Comparison of ENCODE assay signal across 25 cellular contexts in the genomic region with DNA sequence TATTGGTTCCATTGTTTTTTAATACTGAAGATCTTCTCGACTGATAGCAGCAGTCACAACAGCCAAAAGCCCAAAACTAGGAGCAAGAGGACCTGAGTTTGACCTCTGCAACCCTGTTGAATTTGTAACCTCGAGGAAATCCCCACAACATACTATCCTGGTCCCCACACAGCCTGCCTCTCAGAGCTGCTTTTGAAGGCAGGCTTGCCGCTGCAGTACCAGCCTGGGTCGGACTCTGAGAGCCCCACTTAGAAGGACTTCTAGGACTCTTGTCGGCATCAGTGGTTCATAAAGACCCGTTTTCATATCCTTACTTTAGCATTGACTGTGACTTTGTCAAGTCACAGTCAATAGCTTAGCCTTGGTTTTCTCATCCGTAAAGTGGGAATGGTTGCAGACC. TPM values are rescaled to one million over a fixed set of nuclear protein-coding genes. Genes with fewer than 3 reads are reported as not detected.
DNase-seq lines count a peak whose midpoint lies in the region; ATAC-seq, FAIRE-seq and TF ChIP-seq lines count a peak whose summit lies in the region.
"Had no signal": no experiment of that assay in that cellular context is flagged by ENCODE, and none has a peak within 500 bp of the region (broad histone marks: within the 10 kb centered on the region; RNA-seq: fewer than 3 reads in every experiment).

No MANE protein-coding gene starts in this region.

- peak; percentile 62 for ATAC-seq in T-helper 17 cell
- ATAC-seq in central memory CD8-positive, alpha-beta T cell (replicated peaks; ENCODE audit: extremely low read depth, poor library complexity, severe bottlenecking): peak; percentile 31
- no peak for ATAC-seq in HepG2
- ATAC-seq in HG02973 (IDR thresholded peaks at IDR 0.05; ENCODE audit: unreplicated experiment): no peak
- ATAC-seq: foreskin keratinocyte had no signal

- in situ Hi-C loops in HepG2 (cut with HindIII; ENCODE audit: extremely low pct_ligation_motif_present, low pct_unique_long_range_greater_than_20kb): no loop called here

- TF ChIP-seq EP300 in HepG2 (IDR thresholded peaks at IDR 0.05; ENCODE audit: low read depth in 2 of 2, low read length in 2 of 2): no peak
- no peak for TF ChIP-seq EP300 in HepG2 (CRISPR knock-in tag; IDR thresholded peaks at IDR 0.05; ENCODE audit: borderline replicate concordance)

- no peak for TF ChIP-seq POLR2A in HepG2 (IDR thresholded peaks at IDR 0.05; ENCODE audit: insufficient read depth in 1 of 2, low read depth in 2 of 2, low read length in 2 of 2)

- H3K27ac ChIP-seq in right atrium auricular region: no peak overlapping the region
- H3K27ac ChIP-seq in HepG2 (ENCODE audit: extremely low read length, insufficient read depth, low read length): no peak overlapping the region
- H3K27ac ChIP-seq: cardiac muscle cell, foreskin keratinocyte, left ventricle myocardium inferior, neutrophil, psoas muscle, SK-N-MC, tibial artery had no signal

- POLR2A ChIA-PET in HepG2 (lab: Yijun Ruan, JAX): no interaction called here

- DNase-seq in right atrium auricular region (ENCODE audit: low spot score) (peak; percentile 30), cardiac septum (ENCODE audit: low spot score) (no peak), T-helper 17 cell (no peak), HepG2 (ENCODE audit: low spot score) (no peak), HFFc6 (no peak)
- no peak for DNase-seq in central memory CD8-positive, alpha-beta T cell (ENCODE audit: low spot score in 2 of 2)
- DNase-seq: Calu3; dermis blood vessel endothelial cell; foreskin keratinocyte; left ventricle myocardium inferior; NCI-H1092; NCI-H2081; psoas muscle; stimulated activated CD4-positive, alpha-beta T cell treated with anti-CD3 and anti-CD28 coated beads, Interleukin-2, amount 100 ng/mL, for 24 hours; tibial artery had no signal

- no peaks in the 10 kb centered on the region for H4K20me1 ChIP-seq in HepG2 (ENCODE audit: insufficient read depth, low read length)

- TF ChIP-seq CTCF in right atrium auricular region (IDR thresholded peaks at IDR 0.05): no peak
- no peak for TF ChIP-seq CTCF in HepG2 (CRISPR knock-in tag; IDR thresholded peaks at IDR 0.05)
- no peak for TF ChIP-seq CTCF in HFFc6 (IDR thresholded peaks at IDR 0.05)

- no peaks in the 10 kb centered on the region for H3K79me2 ChIP-seq in HepG2 (ENCODE audit: insufficient read depth, low read length)

- H3K4me3 ChIP-seq in right atrium auricular region (no peak overlapping the region), HepG2 (replicated peaks in 1 of 3; ENCODE audit: insufficient read depth in 1 of 3, low read depth in 2 of 3, low read length in 3 of 3) (no peak overlapping the region)
- H3K4me3 ChIP-seq: cardiac muscle cell, HAP-1, left ventricle myocardium inferior, psoas muscle, SK-N-MC, skin epidermis, tibial artery had no signal

- H3K27me3 ChIP-seq in right atrium auricular region (no peaks in the 10 kb centered on the region), HepG2 (ENCODE audit: control insufficient read depth in 1 of 2, insufficient read depth in 2 of 2, low read length in 2 of 2) (peaks cover 14 to 70% of the 10 kb centered on the region in 2 experiments)
- H3K27me3 ChIP-seq: tibial artery had no signal

- H3K36me3 Mint-ChIP-seq in T-helper 17 cell (ENCODE audit: low read depth): no peaks in the 10 kb centered on the region
- peaks cover 2% of the 10 kb centered on the region for H3K36me3 Mint-ChIP-seq in central memory CD8-positive, alpha-beta T cell (ENCODE audit: insufficient read depth)
- H3K36me3 Mint-ChIP-seq in HFFc6 (ENCODE audit: low read depth): no peaks in the 10 kb centered on the region

- no peaks in the 10 kb centered on the region for H3K9me3 Mint-ChIP-seq in central memory CD8-positive, alpha-beta T cell
- H3K9me3 Mint-ChIP-seq in HFFc6: no peaks in the 10 kb centered on the region

- WGBS in HepG2 (ENCODE audit: low lambda C conversion rate): 38% methylated on average over 7 of the region's 7 CpGs

- H3K9me3 ChIP-seq in right atrium auricular region: no peaks in the 10 kb centered on the region
- no peaks in the 10 kb centered on the region for H3K9me3 ChIP-seq in T-helper 17 cell (ENCODE audit: control insufficient read depth, low read length, poor library complexity, severe bottlenecking)
- no peaks in the 10 kb centered on the region for H3K9me3 ChIP-seq in HepG2 (ENCODE audit: low read length)
- H3K9me3 ChIP-seq: HAP-1, left ventricle myocardium inferior, neutrophil, psoas muscle, tibial artery had no signal

- peak overlapping the region; percentile 85 for H3K4me3 Mint-ChIP-seq in T-helper 17 cell
- H3K4me3 Mint-ChIP-seq in central memory CD8-positive, alpha-beta T cell: peak overlapping the region; percentile 60
- H3K4me3 Mint-ChIP-seq in HFFc6: no peak overlapping the region

- H3K4me1 ChIP-seq in right atrium auricular region (no peaks in the 10 kb centered on the region), HepG2 (ENCODE audit: insufficient read depth, low read length) (peaks cover 3% of the 10 kb centered on the region; the same call in 1 of the 2 replicates)
- H3K4me1 ChIP-seq: foreskin keratinocyte, HAP-1, left ventricle myocardium inferior, psoas muscle had no signal

- H3K27me3 Mint-ChIP-seq in T-helper 17 cell: no peaks in the 10 kb centered on the region
- no peaks in the 10 kb centered on the region for H3K27me3 Mint-ChIP-seq in central memory CD8-positive, alpha-beta T cell
- H3K27me3 Mint-ChIP-seq in HFFc6 (ENCODE audit: insufficient read depth): peaks cover 44% of the 10 kb centered on the region

- no peak overlapping the region for H2AFZ ChIP-seq in HepG2 (ENCODE audit: low read length)

- no peak for TF ChIP-seq RAD21 in HepG2 (CRISPR knock-in tag; IDR thresholded peaks at IDR 0.05)

- H3K9ac ChIP-seq in HepG2 (ENCODE audit: insufficient read depth, low read depth, low read length): no peak overlapping the region

- H3K36me3 ChIP-seq in right atrium auricular region (no peaks in the 10 kb centered on the region), HepG2 (replicated peaks in 1 of 2; ENCODE audit: control insufficient read depth in 1 of 2, insufficient read depth in 2 of 2, low read length in 2 of 2) (no peaks in the 10 kb centered on the region)
- H3K36me3 ChIP-seq: cardiac muscle cell, HAP-1, left ventricle myocardium inferior, neutrophil, tibial artery had no signal

- intact Hi-C loops in cardiac septum (cut with DNase I) (no loop called here), HepG2 (cut with micrococcal nuclease; ENCODE audit: unreplicated experiment) (no loop called here)

- CTCF ChIA-PET in HepG2 (lab: Yijun Ruan, JAX; ENCODE audit: low intra/inter-chr PET ratio, low total read pairs): interaction anchor here (1.8 kb wide), 1 partner anchor 54 kb away, joined by 8 read pairs; no protein-coding TSS in a partner anchor

- FAIRE-seq in HepG2 (lab: Jason Lieb, UNC): no peak
- FAIRE-seq: GM18507, HTR-8/SVneo had no signal

- H3K4me2 ChIP-seq in HepG2 (ENCODE audit: low read depth, low read length): no peak overlapping the region

- H3K27ac Mint-ChIP-seq in T-helper 17 cell (peak overlapping the region; percentile 96), HFFc6 (no peak overlapping the region)
- H3K27ac Mint-ChIP-seq in central memory CD8-positive, alpha-beta T cell (ENCODE audit: low read depth): peak overlapping the region; percentile 90

- H3K4me1 Mint-ChIP-seq in T-helper 17 cell (peaks cover 35% of the 10 kb centered on the region), HFFc6 (ENCODE audit: low read depth) (0 out of 2 replicates have a peak, but pooled peaks cover 4% of the 10 kb centered on the region)
- peaks cover 48% of the 10 kb centered on the region for H3K4me1 Mint-ChIP-seq in central memory CD8-positive, alpha-beta T cell

- no TSS peak for BruUV-seq in HepG2 (replicated peaks; lab: Mats Ljungman, UMichigan)

RNA-seq across cellular contexts. Expression of gene EBF4, which starts 49.3 kb away (rescaled TPM):
- 1 to 10 TPM; 2.5 to 8.5 TPM for total RNA-seq in right atrium auricular region
- total RNA-seq in cardiac septum: 4.8 TPM
- total RNA-seq in T-helper 17 cell: 1 to 10 TPM; 2.0 to 2.3 TPM
- 0.84 TPM in 1 of 2 replicates, not detected in the other for total RNA-seq in HepG2 (2016; rRNA removed; fragmentation: Illumina TruSeq; extraction: Trizol)
- total RNA-seq in HepG2 (2016; cell fraction: cytosol; rRNA removed; fragmentation: Illumina TruSeq; extraction: Trizol; ENCODE audit: low read depth): not detected in 2 replicates
- total RNA-seq in HepG2 (2016; cell fraction: insoluble cytoplasmic fraction; rRNA removed; fragmentation: Illumina TruSeq; extraction: Trizol): 0.13 and 0.15 TPM in 2 replicates
- 0.34 TPM in 2 replicates for total RNA-seq in HepG2 (2016; cell fraction: membrane; rRNA removed; fragmentation: Illumina TruSeq; extraction: Trizol)
- total RNA-seq in HepG2 (2016; cell fraction: nucleus; rRNA removed; fragmentation: Illumina TruSeq; extraction: Trizol): 0.34 and 0.56 TPM in 2 replicates
- polyA plus RNA-seq in HepG2 (2011; rRNA removed): 2.2 and 5.2 TPM in 2 replicates
- polyA plus RNA-seq in HepG2 (2011; cell fraction: cytosol; rRNA removed): 1.7 and 2.0 TPM in 2 replicates
- polyA plus RNA-seq in HepG2 (2011; cell fraction: nucleus; rRNA removed): 19.5 and 21.3 TPM in 2 replicates
- polyA plus RNA-seq in HepG2 (2012): 3.4 and 9.8 TPM in 2 replicates
- 0.10 and 0.52 TPM in 2 replicates for polyA plus RNA-seq in HepG2 (2016; cell fraction: cytosol; fragmentation: Illumina TruSeq; extraction: Trizol; ENCODE audit: low read depth)
- 0.11 and 0.45 TPM in 2 replicates for polyA plus RNA-seq in HepG2 (2016; cell fraction: insoluble cytoplasmic fraction; fragmentation: Illumina TruSeq; extraction: Trizol; ENCODE audit: low read depth)
- polyA plus RNA-seq in HepG2 (2016; cell fraction: membrane; fragmentation: Illumina TruSeq; extraction: Trizol; ENCODE audit: low read depth): 0.17 and 0.41 TPM in 2 replicates
- 1.1 and 2.1 TPM in 2 replicates for polyA plus RNA-seq in HepG2 (2016; cell fraction: nucleus; fragmentation: Illumina TruSeq; extraction: Trizol; ENCODE audit: insufficient read depth, low read depth)
- polyA minus RNA-seq in HepG2 (2011; rRNA and poly(A)+ RNA removed; ENCODE audit: low replicate concordance): 3.8 TPM in 1 of 2 replicates, not detected in the other
- 1.3 and 2.1 TPM in 2 replicates for polyA minus RNA-seq in HepG2 (2011; cell fraction: cytosol; rRNA and poly(A)+ RNA removed)
- 4.8 and 7.2 TPM in 2 replicates for polyA minus RNA-seq in HepG2 (2011; cell fraction: nucleus; rRNA and poly(A)+ RNA removed)
- total RNA-seq in HFFc6 (2021; fragmentation: NEBNext Ultra II Directional; extraction: Animal tissue kit (Norgen Biotek cat#: 25700)): under 1 TPM in 3 of 6 experiments, not detected in 3; 0.14 to 0.48 (median 0.46) TPM
- total RNA-seq: RPMI7951 had no signal

RNA-seq across cellular contexts. Expression of gene CPXM1, which starts 58.5 kb away (rescaled TPM):
- 1 to 10 TPM; 2.9 to 4.4 TPM for total RNA-seq in right atrium auricular region
- total RNA-seq in cardiac septum: 0.19 TPM
- under 1 TPM; 0.12 to 0.23 TPM for total RNA-seq in T-helper 17 cell
- total RNA-seq in HepG2 (2016; rRNA removed; fragmentation: Illumina TruSeq; extraction: Trizol): not detected in 2 replicates
- total RNA-seq in HepG2 (2016; cell fraction: cytosol; rRNA removed; fragmentation: Illumina TruSeq; extraction: Trizol; ENCODE audit: low read depth): not detected in 2 replicates
- total RNA-seq in HepG2 (2016; cell fraction: insoluble cytoplasmic fraction; rRNA removed; fragmentation: Illumina TruSeq; extraction: Trizol): not detected in 2 replicates
- not detected in 2 replicates for total RNA-seq in HepG2 (2016; cell fraction: membrane; rRNA removed; fragmentation: Illumina TruSeq; extraction: Trizol)
- not detected in 2 replicates for total RNA-seq in HepG2 (2016; cell fraction: nucleus; rRNA removed; fragmentation: Illumina TruSeq; extraction: Trizol)
- 0.07 TPM in 1 of 2 replicates, not detected in the other for polyA plus RNA-seq in HepG2 (2011; rRNA removed)
- polyA plus RNA-seq in HepG2 (2011; cell fraction: cytosol; rRNA removed): 0.04 TPM in 1 of 2 replicates, not detected in the other
- polyA plus RNA-seq in HepG2 (2011; cell fraction: nucleus; rRNA removed): 0.14 and 0.34 TPM in 2 replicates
- not detected in 2 replicates for polyA plus RNA-seq in HepG2 (2012)
- polyA plus RNA-seq in HepG2 (2016; cell fraction: cytosol; fragmentation: Illumina TruSeq; extraction: Trizol; ENCODE audit: low read depth): not detected in 2 replicates
- not detected in 2 replicates for polyA plus RNA-seq in HepG2 (2016; cell fraction: insoluble cytoplasmic fraction; fragmentation: Illumina TruSeq; extraction: Trizol; ENCODE audit: low read depth)
- polyA plus RNA-seq in HepG2 (2016; cell fraction: membrane; fragmentation: Illumina TruSeq; extraction: Trizol; ENCODE audit: low read depth): not detected in 2 replicates
- not detected in 2 replicates for polyA plus RNA-seq in HepG2 (2016; cell fraction: nucleus; fragmentation: Illumina TruSeq; extraction: Trizol; ENCODE audit: insufficient read depth, low read depth)
- not detected in 2 replicates for polyA minus RNA-seq in HepG2 (2011; rRNA and poly(A)+ RNA removed; ENCODE audit: low replicate concordance)
- not detected in 2 replicates for polyA minus RNA-seq in HepG2 (2011; cell fraction: cytosol; rRNA and poly(A)+ RNA removed)
- polyA minus RNA-seq in HepG2 (2011; cell fraction: nucleus; rRNA and poly(A)+ RNA removed): not detected in 2 replicates
- under 1 TPM in 1 of 6 experiments, not detected in 5; 0.10 TPM for total RNA-seq in HFFc6 (2021; fragmentation: NEBNext Ultra II Directional; extraction: Animal tissue kit (Norgen Biotek cat#: 25700))
- total RNA-seq: foreskin keratinocyte, NCI-H460, RPMI7951 had no signal
- polyA plus RNA-seq: foreskin keratinocyte had no signal

Comparison
In these comparisons a context has a peak if more than half of its experiments do, and no peak if none do; other contexts are left out.
1. ATAC-seq: peak in T-helper 17 cell (single experiment) and central memory CD8-positive, alpha-beta T cell (single experiment); none in HepG2 (single experiment) and HG02973 (single experiment).